2 cellular contexts compared by ENCODE assay signal in genomic region chr6:167401525-167402194, GRCh38.
TF ChIP-seq lines count a peak whose summit lies in the region.

No MANE protein-coding gene starts in this region.

TF ChIP-seq in GM23338, 12 proteins besides CTCF, POLR2A, EP300 and RAD21:
- TF ChIP-seq EZH2 (IDR thresholded peaks at IDR 0.05; ENCODE audit: low read depth, unreplicated experiment) (no peak), JUNB (IDR thresholded peaks at IDR 0.05; ENCODE audit: unreplicated experiment) (no peak), ZNF331 (CRISPR knock-in tag; IDR thresholded peaks at IDR 0.05; ENCODE audit: low read depth) (no peak), ETS1 (IDR thresholded peaks at IDR 0.05) (no peak), NANOG (IDR thresholded peaks at IDR 0.05; ENCODE audit: borderline replicate concordance) (no peak), STAT1 (IDR thresholded peaks at IDR 0.05; ENCODE audit: unreplicated experiment) (no peak), ZNF462 (CRISPR knock-in tag; IDR thresholded peaks at IDR 0.05) (no peak), EZH2phosphoT487 (IDR thresholded peaks at IDR 0.05; ENCODE audit: unreplicated experiment) (no peak), CREB1 (CRISPR knock-in tag; IDR thresholded peaks at IDR 0.05; ENCODE audit: low read depth) (no peak), ZNF114 (CRISPR knock-in tag; IDR thresholded peaks at IDR 0.05) (no peak), POLR2AphosphoS5 (IDR thresholded peaks at IDR 0.05; ENCODE audit: low read depth) (no peak), REST (IDR thresholded peaks at IDR 0.05; ENCODE audit: unreplicated experiment) (no peak)

TF ChIP-seq in H1, 55 proteins besides CTCF, POLR2A, EP300 and RAD21:
- no peak for TF ChIP-seq USF2 (IDR thresholded peaks at IDR 0.05; ENCODE audit: low read length)
- TF ChIP-seq GTF2F1 (IDR thresholded peaks at IDR 0.05; ENCODE audit: borderline replicate concordance, low read depth, low read length), result no peak
- TF ChIP-seq NRF1 (IDR thresholded peaks at IDR 0.05; ENCODE audit: low read depth, low read length), result no peak
- no peak for TF ChIP-seq SIN3A (conservative IDR thresholded peaks at IDR 0.05 in 1 of 2, IDR thresholded peaks at IDR 0.05 in 1 of 2; ENCODE audit: low read depth in 1 of 2, low read length in 2 of 2)
- TF ChIP-seq CEBPB (IDR thresholded peaks at IDR 0.05; ENCODE audit: low read depth, low read length), result no peak
- no peak for TF ChIP-seq POU5F1 (IDR thresholded peaks at IDR 0.05; ENCODE audit: low read depth, low read length)
- TF ChIP-seq E2F6 (IDR thresholded peaks at IDR 0.05), result no peak
- TF ChIP-seq SAP30 (IDR thresholded peaks at IDR 0.05; ENCODE audit: insufficient read depth, insufficient replicate concordance, low read length), result no peak
- TF ChIP-seq ZNF274 (IDR thresholded peaks at IDR 0.05; ENCODE audit: borderline replicate concordance, extremely low read depth, low read length), result no peak
- TF ChIP-seq SP4 (IDR thresholded peaks at IDR 0.05; ENCODE audit: low read length), result no peak
- no peak for TF ChIP-seq CREB1 (IDR thresholded peaks at IDR 0.05)
- no peak for TF ChIP-seq RFX5 (IDR thresholded peaks at IDR 0.05; ENCODE audit: borderline replicate concordance, low read depth, low read length)
- TF ChIP-seq CBX5 (IDR thresholded peaks at IDR 0.05; ENCODE audit: low read depth, low read length), result no peak
- TF ChIP-seq EGR1 (IDR thresholded peaks at IDR 0.05; ENCODE audit: borderline replicate concordance, low read depth, low read length), result no peak
- TF ChIP-seq TBP (IDR thresholded peaks at IDR 0.05; ENCODE audit: low read depth, low read length), result no peak
- TF ChIP-seq SP2 (IDR thresholded peaks at IDR 0.05; ENCODE audit: low read length), result no peak
- no peak for TF ChIP-seq CTBP2 (IDR thresholded peaks at IDR 0.05; ENCODE audit: borderline replicate concordance, insufficient read depth, insufficient read length, low read length)
- no peak for TF ChIP-seq TEAD4 (IDR thresholded peaks at IDR 0.05; ENCODE audit: low read depth, low read length)
- no peak for TF ChIP-seq POLR2AphosphoS5 (IDR thresholded peaks at IDR 0.05; ENCODE audit: low read depth, low read length)
